9 cellular contexts compared by ENCODE assay signal in genomic region chr14:93984987-93985410, GRCh38. TPM values are rescaled to one million over a fixed set of nuclear protein-coding genes. Genes with fewer than 3 reads are reported as not detected.
A peak's percentile ranks its signal among the peaks of the same experiment; 100 is the strongest.
DNase-seq lines count a peak whose midpoint lies in the region; ATAC-seq and TF ChIP-seq lines count a peak whose summit lies in the region.
"Had no signal": no experiment of that assay in that cellular context is flagged by ENCODE, and none has a peak within 500 bp of the region (broad histone marks: within the 10 kb centered on the region; RNA-seq: fewer than 3 reads in every experiment).

No MANE protein-coding gene starts in this region.

- CTCF ChIA-PET in A673 (lab: Charles Lee) (no interaction called here), HCT116 (lab: Charles Lee) (interaction anchor here (0.7 to 3.3 kb wide), 5 partner anchors 12 to 44 kb away, joined by 3 to 16 read pairs (median 4); partner anchors contain the start of gene CCDC197)

- H3K4me1 ChIP-seq in A673 (ENCODE audit: insufficient read depth, low read length, poor library complexity, severe bottlenecking): no peaks in the 10 kb centered on the region
- H3K4me1 ChIP-seq in HCT116 (ENCODE audit: control insufficient read depth in 1 of 2, insufficient read depth in 2 of 2, low read length in 2 of 2): peaks cover 15 to 29% of the 10 kb centered on the region in 2 experiments; a peak in 3 of 4 replicates

- no peaks in the 10 kb centered on the region for H4K20me1 ChIP-seq in HCT116 (ENCODE audit: insufficient read depth)

- H2AFZ ChIP-seq in HCT116 (ENCODE audit: low read depth, low read length, poor library complexity, severe bottlenecking): peak overlapping the region; percentile 91

- no peaks in the 10 kb centered on the region for H3K36me3 ChIP-seq in A673 (ENCODE audit: insufficient read depth, low read length, poor library complexity, severe bottlenecking)
- no peaks in the 10 kb centered on the region for H3K36me3 ChIP-seq in HCT116 (ENCODE audit: control insufficient read depth in 1 of 2, insufficient read depth in 2 of 2, low read length in 2 of 2)

- H3K9ac ChIP-seq in HCT116 (ENCODE audit: low read length): 0 out of 2 replicates have a peak overlapping the region, but pooled peaks have one; percentile 11

- RAD21 ChIA-PET in HCT116 (lab: Charles Lee; ENCODE audit: low non-redundant PET in 1 of 2, low total read pairs in 2 of 2, uncharacterized antibody in 2 of 2, unreplicated experiment in 2 of 2): interaction anchor here in 1 of 2 experiments (0.6 kb wide), 1 partner anchor 144 kb away, joined by 3 read pairs; no protein-coding TSS in a partner anchor

- H3K9me3 ChIP-seq in A673 (ENCODE audit: low read depth, low read length, poor library complexity, severe bottlenecking) (no peaks in the 10 kb centered on the region), HCT116 (ENCODE audit: control insufficient read depth in 1 of 2, insufficient read depth in 1 of 2, low read depth in 1 of 2, low read length in 2 of 2) (no peaks in the 10 kb centered on the region)

- H3K27ac ChIP-seq in A673 (ENCODE audit: low read depth, low read length, poor library complexity, severe bottlenecking) (no peak overlapping the region), HCT116 (ENCODE audit: low read depth, low read length) (no peak overlapping the region)

- peak overlapping the region; percentile 63 for H3K4me2 ChIP-seq in HCT116 (ENCODE audit: low read length)

- TF ChIP-seq CTCF in A673 (conservative IDR thresholded peaks at IDR 0.05; ENCODE audit: low read depth, low read length): peak; percentile 54
- TF ChIP-seq CTCF in HCT116 (IDR thresholded peaks at IDR 0.05 in 2 of 3, conservative IDR thresholded peaks at IDR 0.05 in 1 of 3; ENCODE audit: borderline replicate concordance in 1 of 3, insufficient read depth in 1 of 3, low read depth in 2 of 3, low read length in 2 of 3): peak; percentile 27 to 72 (median 64); a peak in 5 of 6 replicates

- intact Hi-C loops in A673 (cut with micrococcal nuclease; ENCODE audit: unreplicated experiment) (no loop called here), HCT116 (cut with micrococcal nuclease) (no loop called here)

- DNase-seq in A673 (ENCODE audit: low spot score) (peak; percentile 53), HCT116 (ENCODE audit: low read depth, low spot score) (peak; percentile 60), anterior cingulate cortex (lab: John Stamatoyannopoulos, UW) (peak in 36 of 58 donors; percentile 16 to 76 (median 42)), kidney tubule cell (ENCODE audit: low spot score) (peak; percentile 76)

- POLR2A ChIA-PET in A673 (lab: Charles Lee; ENCODE audit: low non-redundant PET): no interaction called here
- POLR2A ChIA-PET in HCT116 (lab: Charles Lee): no interaction called here

- H3K4me3 ChIP-seq in A673 (ENCODE audit: low read depth, low read length, poor library complexity, severe bottlenecking) (no peak overlapping the region), HCT116 (replicated peaks in 1 of 2; ENCODE audit: low read depth in 1 of 2, low read length in 2 of 2) (no peak overlapping the region)

- TF ChIP-seq POLR2A in HCT116 (IDR thresholded peaks at IDR 0.05; ENCODE audit: borderline replicate concordance, extremely low read depth, insufficient read depth, insufficient read length): no peak

- TF ChIP-seq RAD21 in HCT116 (IDR thresholded peaks at IDR 0.05; ENCODE audit: low read depth): peak; percentile 39; the same call in 1 of the 2 replicates

- H3K79me2 ChIP-seq in HCT116 (ENCODE audit: insufficient read depth, low read length): no peaks in the 10 kb centered on the region

- H3K27me3 ChIP-seq in A673 (replicated peaks; ENCODE audit: insufficient read depth, low read depth, low read length, poor library complexity) (no peaks in the 10 kb centered on the region), HCT116 (ENCODE audit: insufficient read depth, low read length) (no peaks in the 10 kb centered on the region)

- H3K9me2 ChIP-seq in HCT116 (ENCODE audit: insufficient read depth): no peaks in the 10 kb centered on the region

- no TSS peak for BruUV-seq in A673 (replicated peaks; lab: Mats Ljungman, UMichigan)
- BruUV-seq in HCT116 (replicated peaks; lab: Mats Ljungman, UMichigan): no TSS peak

- ATAC-seq in HCT116 (peak; percentile 87), HG03469 (IDR thresholded peaks at IDR 0.05; ENCODE audit: unreplicated experiment) (no peak), GM18873 (IDR thresholded peaks at IDR 0.05; ENCODE audit: low FRiP score, unreplicated experiment) (no peak), HG03135 (IDR thresholded peaks at IDR 0.05; ENCODE audit: unreplicated experiment) (no peak), HG02610 (IDR thresholded peaks at IDR 0.05; ENCODE audit: unreplicated experiment) (no peak)

TF ChIP-seq in HCT116, 20 proteins besides CTCF, POLR2A, EP300 and RAD21:
- TF ChIP-seq JUND (IDR thresholded peaks at IDR 0.05) (peak; percentile 42; the same call in 1 of the 2 replicates), YY1 (IDR thresholded peaks at IDR 0.05; ENCODE audit: extremely low read depth, insufficient replicate concordance, low read depth, low read length) (no peak), MAX (IDR thresholded peaks at IDR 0.05) (peak; percentile 88), FOSL1 (IDR thresholded peaks at IDR 0.05; ENCODE audit: low read depth) (peak; percentile 56), SP1 (IDR thresholded peaks at IDR 0.05; ENCODE audit: low read depth) (no peak)

RNA-seq across cellular contexts. Expression of gene ASB2, which starts 8.6 kb away (rescaled TPM):
- total RNA-seq in A673 (2021) (not detected in 2 replicates), HCT116 (2021; ENCODE audit: unreplicated experiment) (not detected)
- polyA plus RNA-seq in HCT116 (2012): 0.02 and 0.08 TPM in 2 replicates

RNA-seq across cellular contexts. Expression of gene CCDC197, which starts 12.1 kb away (rescaled TPM):
- total RNA-seq in A673 (2021) (not detected in 2 replicates), HCT116 (2021; ENCODE audit: unreplicated experiment) (not detected)
- not detected in 2 replicates for polyA plus RNA-seq in HCT116 (2012)
- polyA plus RNA-seq: adipose tissue had no signal

RNA-seq across cellular contexts. Expression of gene OTUB2, which starts 41.1 kb away (rescaled TPM):
- 1.1 and 2.3 TPM in 2 replicates for total RNA-seq in A673 (2021)
- total RNA-seq in HCT116 (2021; ENCODE audit: unreplicated experiment): 6.6 TPM
- 4.5 and 5.3 TPM in 2 replicates for polyA plus RNA-seq in HCT116 (2012)

RNA-seq across cellular contexts. Expression of gene FAM181A, which starts 57.9 kb away (rescaled TPM):
- total RNA-seq in A673 (2021) (not detected in 2 replicates), HCT116 (2021; ENCODE audit: unreplicated experiment) (not detected)
- polyA plus RNA-seq in HCT116 (2012): not detected in 2 replicates
- polyA plus RNA-seq: adipose tissue had no signal
